Comparison of ENCODE assay signal across 30 cellular contexts in genomic region chr17:27819171-27819544, GRCh38. TPM values are rescaled to one million over a fixed set of nuclear protein-coding genes. Genes with fewer than 3 reads are reported as not detected.
"Had no signal": no experiment of that assay in that cellular context is flagged by ENCODE, and none has a peak within 500 bp of the region (broad histone marks: within the 10 kb centered on the region; RNA-seq: fewer than 3 reads in every experiment).

No MANE protein-coding gene starts in this region.

- H3K36me3 Mint-ChIP-seq: activated CD4-positive, alpha-beta memory T cell treated with anti-CD3 and anti-CD28 coated beads for 36 hours; stimulated activated memory B cell treated with anti-CD40 and anti-IgM and Interleukin-4, amounts not matched to agents 10 μg/mL and 1 μg/mL and 100 μg/mL, for 72 hours had no signal

- H3K9me3 ChIP-seq: SK-N-SH had no signal

- ATAC-seq: esophagus mucosa; foreskin keratinocyte; naive thymus-derived CD8-positive, alpha-beta T cell; stimulated activated memory B cell treated with anti-CD40 and anti-IgM and Interleukin-4, amounts not matched to agents 10 μg/mL and 1 μg/mL and 100 μg/mL, for 72 hours; stimulated activated naive CD8-positive, alpha-beta T cell treated with anti-CD3 and anti-CD28 coated beads, Interleukin-15, amount 100 ng/mL, for 72 hours; T-helper 17 cell had no signal

- H3K4me1 ChIP-seq: foreskin keratinocyte had no signal

- H3K27me3 ChIP-seq: brain microvascular endothelial cell, foreskin keratinocyte, tibial nerve had no signal

- H3K4me2 ChIP-seq: SK-N-SH had no signal

- DNase-seq: activated CD4-positive, alpha-beta memory T cell treated with anti-CD3 and anti-CD28 coated beads for 36 hours; activated CD4-positive, alpha-beta T cell treated with anti-CD3 and anti-CD28 coated beads, Interleukin-2, amount 10 ng/mL, durations not matched to agents 24 days and 14 days; activated CD4-positive, CD25-positive, alpha-beta regulatory T cell treated with anti-CD3 and anti-CD28 coated beads, Interleukin-2, amount 50 U/mL, for 72 hours; activated CD8-positive, alpha-beta memory T cell treated with anti-CD3 and anti-CD28 coated beads, Interleukin-2, amount 50 U/mL, for 4 hours; activated effector memory CD4-positive, alpha-beta T cell treated with anti-CD3 and anti-CD28 coated beads, Interleukin-2, amount 50 U/mL, for 16 hours; activated naive CD4-positive, alpha-beta T cell treated with anti-CD3 and anti-CD28 coated beads for 36 hours; activated T-cell treated with anti-CD3 and anti-CD28 coated beads, Interleukin-2, amount 50 U/mL, for 1 hour; amniotic stem cell; brain microvascular endothelial cell; caudate nucleus; endodermal cell; foreskin keratinocyte; islet precursor cell; midbrain; naive thymus-derived CD8-positive, alpha-beta T cell; SK-N-SH; small intestine; stimulated activated CD4-positive, alpha-beta T cell treated with anti-CD3 and anti-CD28 coated beads, Interleukin-1b, Interleukin-23, amount 100 ng/mL, for 48 hours; stimulated activated CD4-positive, alpha-beta T cell treated with anti-CD3 and anti-CD28 coated beads, Interleukin-4, amount 100 ng/mL, for 4 hours; stimulated activated CD8-positive, alpha-beta memory T cell treated with anti-CD3 and anti-CD28 coated beads, Interleukin-4, amount 100 ng/mL, for 48 hours; stimulated activated naive CD8-positive, alpha-beta T cell treated with anti-CD3 and anti-CD28 coated beads, Interleukin-15, amount 100 ng/mL, for 72 hours; T-helper 17 cell; T1000 had no signal

- H3K27ac Mint-ChIP-seq: activated CD4-positive, alpha-beta memory T cell treated with anti-CD3 and anti-CD28 coated beads for 36 hours; activated CD4-positive, alpha-beta T cell treated with anti-CD3 and anti-CD28 coated beads, Interleukin-2, amount 10 ng/mL, durations not matched to agents 24 days and 14 days; activated naive CD4-positive, alpha-beta T cell treated with anti-CD3 and anti-CD28 coated beads for 36 hours; activated T-helper 1 cell treated with anti-CD3 and anti-CD28 coated beads, Interleukin-12 subunit alpha, Interleukin-12 subunit beta, Interleukin-2, Interleukin-4 antibody, amounts not matched to agents 30 ng/mL and 10 ng/mL and 1 ng/mL, durations not matched to agents 14 hours and 24 hours and 36 hours; dendritic cell treated with granulocyte-macrophage colony-stimulating factor and Interleukin-4, amounts not matched to agents 40 ng/mL and 50 ng/mL, for 4 days; endodermal cell; naive thymus-derived CD8-positive, alpha-beta T cell; stimulated activated memory B cell treated with anti-CD40 and anti-IgM and Interleukin-4, amounts not matched to agents 10 μg/mL and 1 μg/mL and 100 μg/mL, for 72 hours; stimulated activated naive CD8-positive, alpha-beta T cell treated with anti-CD3 and anti-CD28 coated beads, Interleukin-15, amount 100 ng/mL, for 72 hours; T-helper 17 cell had no signal

- H3K27me3 Mint-ChIP-seq: activated CD4-positive, alpha-beta memory T cell treated with anti-CD3 and anti-CD28 coated beads for 36 hours; dendritic cell treated with granulocyte-macrophage colony-stimulating factor and Interleukin-4, amounts not matched to agents 40 ng/mL and 50 ng/mL, for 4 days; naive thymus-derived CD8-positive, alpha-beta T cell; stimulated activated memory B cell treated with anti-CD40 and anti-IgM and Interleukin-4, amounts not matched to agents 10 μg/mL and 1 μg/mL and 100 μg/mL, for 72 hours; stimulated activated naive CD8-positive, alpha-beta T cell treated with anti-CD3 and anti-CD28 coated beads, Interleukin-15, amount 100 ng/mL, for 72 hours had no signal

- FAIRE-seq: astrocyte, small intestine had no signal

- H3K27ac ChIP-seq: brain microvascular endothelial cell, foreskin keratinocyte had no signal

- H3K4me3 Mint-ChIP-seq: activated CD4-positive, alpha-beta memory T cell treated with anti-CD3 and anti-CD28 coated beads for 36 hours; activated CD4-positive, alpha-beta T cell treated with anti-CD3 and anti-CD28 coated beads, Interleukin-2, amount 10 ng/mL, durations not matched to agents 24 days and 14 days; activated naive CD4-positive, alpha-beta T cell treated with anti-CD3 and anti-CD28 coated beads for 36 hours; activated T-helper 1 cell treated with anti-CD3 and anti-CD28 coated beads, Interleukin-12 subunit alpha, Interleukin-12 subunit beta, Interleukin-2, Interleukin-4 antibody, amounts not matched to agents 30 ng/mL and 10 ng/mL and 1 ng/mL, durations not matched to agents 14 hours and 24 hours and 36 hours; dendritic cell treated with granulocyte-macrophage colony-stimulating factor and Interleukin-4, amounts not matched to agents 40 ng/mL and 50 ng/mL, for 4 days; endodermal cell; naive thymus-derived CD8-positive, alpha-beta T cell; stimulated activated memory B cell treated with anti-CD40 and anti-IgM and Interleukin-4, amounts not matched to agents 10 μg/mL and 1 μg/mL and 100 μg/mL, for 72 hours; stimulated activated naive CD8-positive, alpha-beta T cell treated with anti-CD3 and anti-CD28 coated beads, Interleukin-15, amount 100 ng/mL, for 72 hours; T-helper 17 cell had no signal

- H3K9ac ChIP-seq: SK-N-SH had no signal

- H3K36me3 ChIP-seq: brain microvascular endothelial cell, tibial nerve had no signal

- H3K4me3 ChIP-seq: tibial nerve had no signal

- H3K4me1 Mint-ChIP-seq: endodermal cell; naive thymus-derived CD8-positive, alpha-beta T cell; stimulated activated memory B cell treated with anti-CD40 and anti-IgM and Interleukin-4, amounts not matched to agents 10 μg/mL and 1 μg/mL and 100 μg/mL, for 72 hours; stimulated activated naive CD8-positive, alpha-beta T cell treated with anti-CD3 and anti-CD28 coated beads, Interleukin-15, amount 100 ng/mL, for 72 hours; T-helper 17 cell had no signal

RNA-seq across cellular contexts. Expression of gene NOS2, which starts 18.8 kb away (rescaled TPM):
- total RNA-seq: activated CD4-positive, alpha-beta T cell treated with anti-CD3 and anti-CD28 coated beads, Interleukin-2, amount 10 ng/mL, durations not matched to agents 24 days and 14 days; activated T-helper 1 cell treated with anti-CD3 and anti-CD28 coated beads, Interleukin-12 subunit alpha, Interleukin-12 subunit beta, Interleukin-2, Interleukin-4 antibody, amounts not matched to agents 30 ng/mL and 10 ng/mL and 1 ng/mL, durations not matched to agents 14 hours and 24 hours and 36 hours; chondrocyte; esophagus mucosa; foreskin keratinocyte had no signal
- polyA plus RNA-seq: foreskin keratinocyte, SK-N-SH had no signal
